Comparison of ENCODE assay signal across 8 cellular contexts in genomic region chr12:51025748-51026654, GRCh38.
DNase-seq lines count a peak whose midpoint lies in the region; ATAC-seq and TF ChIP-seq lines count a peak whose summit lies in the region.

SLC11A2 (minus strand) TSS chr12:51026384; CDS start chr12:51010728, 15,656 bp downstream.

- ATAC-seq in GM19025 (IDR thresholded peaks at IDR 0.05; ENCODE audit: low read depth, unreplicated experiment) (peak; percentile 96), HG03342 (IDR thresholded peaks at IDR 0.05; ENCODE audit: unreplicated experiment) (peak; percentile 84)

- peak; percentile 73 for DNase-seq in AG09319 (ENCODE audit: extremely low read depth, low read depth)
- DNase-seq in NCI-H446 (lab: John Stamatoyannopoulos, UW) = peak; percentile 76 to 95
- peak; percentile 79 for DNase-seq in activated CD4-positive, CD25-positive, alpha-beta regulatory T cell treated with anti-CD3 and anti-CD28 coated beads, Interleukin-2, amount 50 U/mL, for 16 hours (ENCODE audit: low read depth, low spot score)
- DNase-seq in central memory CD4-positive, alpha-beta T cell = peak; percentile 89
- peak; percentile 95 for DNase-seq in iris pigment epithelial cell (ENCODE audit: low read depth)
- DNase-seq in stimulated activated CD4-positive, alpha-beta T cell treated with anti-CD3 and anti-CD28 coated beads, Interleukin-12 subunit alpha, Interleukin-12 subunit beta, amount 100 ng/mL, for 24 hours (ENCODE audit: low read depth in 2 of 2) = peak; percentile 88 to 92

- no peak; the same call in 1 of the 2 replicates for TF ChIP-seq CTCF in AG09319 (IDR thresholded peaks at IDR 0.05; ENCODE audit: low read depth, low read length)

Comparison
In these comparisons a context has a peak if more than half of its experiments do, and no peak if none do; other contexts are left out.
1. Peak in every context shown above with its lines: DNase-seq and ATAC-seq.